In genomic region chr3:177811111-177811510, GRCh38 we compare ENCODE assay signal across 15 cellular contexts.
DNase-seq lines count a peak whose midpoint lies in the region; ATAC-seq, FAIRE-seq and TF ChIP-seq lines count a peak whose summit lies in the region.
"Had no signal": no experiment of that assay in that cellular context is flagged by ENCODE, and none has a peak within 500 bp of the region (broad histone marks: within the 10 kb centered on the region; RNA-seq: fewer than 3 reads in every experiment).

No MANE protein-coding gene starts in this region.

- TF ChIP-seq POLR2A in endothelial cell of umbilical vein (IDR thresholded peaks at IDR 0.05; ENCODE audit: low read depth, low read length), result no peak

- dilution Hi-C loops in endothelial cell of umbilical vein (cut with MboI; ENCODE audit: extremely low pct_ligation_motif_present, low sequenced_read_pairs), result no loop called here

- POLR2A ChIA-PET in endothelial cell of umbilical vein (lab: Charles Lee), result no interaction called here

- intact Hi-C loops in left ventricle myocardium inferior (cut with micrococcal nuclease), result no loop called here
- intact Hi-C loops in heart right ventricle (cut with DNase I), result loop anchor here in 6 of 10 donors (5.0 to 10.0 kb wide), 6 partner anchors 196 to 616 kb away; partner anchors contain the start of gene TBL1XR1 (in 1 of the 6)
- intact Hi-C loops in endothelial cell of umbilical vein (cut with micrococcal nuclease), result loop anchor here (5.0 to 10.0 kb wide), 5 partner anchors 81 to 514 kb away; no protein-coding TSS in a partner anchor

- no peaks in the 10 kb centered on the region for H3K27me3 ChIP-seq in left ventricle myocardium inferior (ENCODE audit: low read depth)
- no peaks in the 10 kb centered on the region for H3K27me3 ChIP-seq in heart right ventricle
- H3K27me3 ChIP-seq in endothelial cell of umbilical vein (ENCODE audit: control insufficient read depth in 2 of 2, insufficient read depth in 2 of 2, low read length in 2 of 2), result no peaks in the 10 kb centered on the region
- H3K27me3 ChIP-seq: uterus had no signal

- no peak for FAIRE-seq in endothelial cell of umbilical vein (lab: Jason Lieb, UNC)

- H3K4me3 ChIP-seq in left ventricle myocardium inferior (no peak overlapping the region), heart right ventricle (no peak overlapping the region), endothelial cell of umbilical vein (replicated peaks in 1 of 3; ENCODE audit: insufficient read depth in 1 of 3, low read depth in 1 of 3, low read length in 3 of 3) (no peak overlapping the region)
- H3K4me3 ChIP-seq: uterus had no signal

- H3K79me2 ChIP-seq in endothelial cell of umbilical vein (ENCODE audit: control insufficient read depth, insufficient read depth, low read length), result no peaks in the 10 kb centered on the region

- ATAC-seq in heart right ventricle (no peak), GM21825 (IDR thresholded peaks at IDR 0.05; ENCODE audit: unreplicated experiment) (no peak), esophagus mucosa (no peak), omental fat pad (ENCODE audit: low FRiP score) (no peak)

- no peaks in the 10 kb centered on the region for H4K20me1 ChIP-seq in endothelial cell of umbilical vein (replicated peaks; ENCODE audit: control insufficient read depth, extremely low read depth, insufficient read depth, low read length)

- 90% methylated on average over 3 of the region's 3 CpGs for WGBS in heart right ventricle, 2 donors

- CTCF ChIA-PET in endothelial cell of umbilical vein (lab: Charles Lee), result interaction anchor here (1.1 to 2.4 kb wide), 3 partner anchors 9 to 128 kb away, joined by 3 to 7 read pairs (median 3); no protein-coding TSS in a partner anchor

- H3K4me1 ChIP-seq in left ventricle myocardium inferior (peaks cover 41% of the 10 kb centered on the region), heart right ventricle (peaks cover 0 to 45% (median 27%) of the 10 kb centered on the region in 9 donors), endothelial cell of umbilical vein (ENCODE audit: control insufficient read depth, extremely low read depth, insufficient read depth, low read length) (peaks cover 30% of the 10 kb centered on the region)
- H3K4me1 ChIP-seq: uterus had no signal

- peaks cover 3% of the 10 kb centered on the region for H3K9me1 ChIP-seq in endothelial cell of umbilical vein (replicated peaks; ENCODE audit: control insufficient read depth, extremely low read depth, insufficient read depth, low read length)

- no peak overlapping the region for H3K4me2 ChIP-seq in endothelial cell of umbilical vein (ENCODE audit: insufficient read depth, low read length)

- TF ChIP-seq CTCF in left ventricle myocardium inferior (IDR thresholded peaks at IDR 0.05; ENCODE audit: borderline replicate concordance) (no peak), heart right ventricle (IDR thresholded peaks at IDR 0.05) (no peak), endothelial cell of umbilical vein (IDR thresholded peaks at IDR 0.05; ENCODE audit: extremely low read depth in 1 of 2, insufficient read depth in 1 of 2, low read depth in 1 of 2, low read length in 2 of 2) (no peak), omental fat pad (IDR thresholded peaks at IDR 0.05) (no peak)

- no peaks in the 10 kb centered on the region for H3K36me3 ChIP-seq in left ventricle myocardium inferior
- H3K36me3 ChIP-seq in heart right ventricle, result no peaks in the 10 kb centered on the region
- H3K36me3 ChIP-seq in endothelial cell of umbilical vein (ENCODE audit: control insufficient read depth in 2 of 2, extremely low read depth in 1 of 2, insufficient read depth in 2 of 2, low read length in 2 of 2), result no peaks in the 10 kb centered on the region
- H3K36me3 ChIP-seq: uterus had no signal

- H3K9me3 ChIP-seq in left ventricle myocardium inferior (replicated peaks), result no peaks in the 10 kb centered on the region
- H3K9me3 ChIP-seq in heart right ventricle, result peaks cover 0 to 6% (median 0%) of the 10 kb centered on the region in 11 donors
- no peaks in the 10 kb centered on the region for H3K9me3 ChIP-seq in endothelial cell of umbilical vein (replicated peaks; ENCODE audit: control insufficient read depth, insufficient read depth, low read length)
- H3K9me3 ChIP-seq: uterus had no signal

- DNase-seq in left ventricle myocardium inferior (no peak), heart right ventricle (no peak), NAMALWA (ENCODE audit: low spot score) (peak; percentile 55), endothelial cell of umbilical vein (ENCODE audit: low read depth, low spot score) (no peak), NCI-H524 (lab: John Stamatoyannopoulos, UW) (no peak), omental fat pad (ENCODE audit: low spot score) (no peak)
- DNase-seq: activated CD4-positive, alpha-beta T cell treated with anti-CD3 and anti-CD28 coated beads, Interleukin-2, amount 10 ng/mL, durations not matched to agents 7 days and 5 days; activated T-cell treated with anti-CD3 and anti-CD28 coated beads, Interleukin-2, amount 50 U/mL, for 24 hours; mesendoderm; NCI-H1105 treated with DMSO at 0.1 percent for 48 hours; NCI-H446; stimulated activated CD4-positive, alpha-beta T cell treated with anti-CD3 and anti-CD28 coated beads, Interleukin-4, amount 100 ng/mL, for 4 hours; uterus had no signal

- H3K9ac ChIP-seq in endothelial cell of umbilical vein (replicated peaks; ENCODE audit: extremely low read depth, insufficient read depth, low read length), result no peak overlapping the region

- H2AFZ ChIP-seq in endothelial cell of umbilical vein (ENCODE audit: low read depth, low read length), result no peak overlapping the region

- H3K27ac ChIP-seq in left ventricle myocardium inferior (replicated peaks) (peak overlapping the region; percentile 59), heart right ventricle (peak overlapping the region in 1 of 10 donors; percentile 46), endothelial cell of umbilical vein (ENCODE audit: insufficient read depth, low read depth, low read length) (peak overlapping the region; percentile 63)

- no TSS peak for BruUV-seq in endothelial cell of umbilical vein (replicated peaks; lab: Mats Ljungman, UMichigan)

TF ChIP-seq in endothelial cell of umbilical vein, 7 proteins besides CTCF, POLR2A, EP300 and RAD21:
- TF ChIP-seq JUN (IDR thresholded peaks at IDR 0.05; ENCODE audit: borderline replicate concordance, insufficient read depth, insufficient read length, low read depth) (no peak), MYC (IDR thresholded peaks at IDR 0.05; ENCODE audit: low read depth, low read length) (no peak), POLR2AphosphoS5 (IDR thresholded peaks at IDR 0.05; ENCODE audit: insufficient read depth, low read depth, low read length) (no peak), MAX (IDR thresholded peaks at IDR 0.05; ENCODE audit: insufficient read depth, insufficient read length) (no peak), FOS (IDR thresholded peaks at IDR 0.05; ENCODE audit: borderline replicate concordance, insufficient read depth, low read length) (no peak), EZH2 (IDR thresholded peaks at IDR 0.05; ENCODE audit: borderline replicate concordance, low read depth, low read length, severe bottlenecking) (no peak), GATA2 (IDR thresholded peaks at IDR 0.05; ENCODE audit: insufficient read depth, insufficient read length, low read depth, low read length) (no peak)
